15 cellular contexts compared by ENCODE assay signal in the genomic region with DNA sequence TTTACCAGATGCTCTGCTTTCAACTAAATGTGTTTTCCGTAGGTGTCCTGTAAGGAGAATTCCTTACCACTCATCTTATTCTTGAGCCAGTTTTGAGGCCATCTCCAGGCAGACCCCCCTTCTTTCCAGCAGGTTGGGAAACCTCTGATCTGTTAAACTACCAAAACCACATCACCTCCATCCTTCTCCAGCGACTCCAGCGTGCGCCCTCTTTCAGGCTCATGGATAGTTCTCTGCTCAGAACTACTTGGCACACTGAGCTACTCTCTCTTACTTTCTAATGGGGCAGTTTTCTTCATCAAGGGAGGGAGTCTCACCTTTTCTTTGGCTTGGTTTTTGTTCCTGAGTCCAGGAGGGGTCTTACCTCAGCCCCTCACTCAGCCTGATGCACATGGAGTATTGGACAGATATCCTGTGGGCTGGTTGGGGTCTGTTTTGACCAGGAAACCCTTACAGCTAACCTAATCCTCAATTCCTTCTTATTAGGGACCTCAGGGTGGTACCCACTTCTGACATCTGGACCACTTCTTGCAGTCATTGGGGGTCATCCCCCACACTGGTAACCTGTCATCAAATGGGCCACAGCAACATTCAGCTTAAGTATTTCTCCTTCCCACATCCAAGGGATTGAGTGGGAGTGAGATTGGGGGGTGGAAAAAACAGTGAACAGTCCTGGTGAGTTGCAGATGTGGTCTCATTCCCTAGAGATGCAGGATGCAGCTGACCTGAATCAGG. TPM values are rescaled to one million over a fixed set of nuclear protein-coding genes. Genes with fewer than 3 reads are reported as not detected.
DNase-seq lines count a peak whose midpoint lies in the region; ATAC-seq, FAIRE-seq and TF ChIP-seq lines count a peak whose summit lies in the region.
"Had no signal": no experiment of that assay in that cellular context is flagged by ENCODE, and none has a peak within 500 bp of the region (broad histone marks: within the 10 kb centered on the region; RNA-seq: fewer than 3 reads in every experiment).

No MANE protein-coding gene starts in this region.

- H3K4me3 ChIP-seq in HEK293 (ENCODE audit: low read depth, low read length), result no peak overlapping the region
- no peak overlapping the region for H3K4me3 ChIP-seq in K562
- H3K4me3 ChIP-seq in sigmoid colon, result no peak overlapping the region
- no peak overlapping the region for H3K4me3 ChIP-seq in transverse colon
- H3K4me3 ChIP-seq: BLaER1 treated with 17β-estradiol and CSF1 and Interleukin-3, amounts not matched to agents 10 nM and 100 nM; Peyer's patch had no signal

- BruUV-seq in K562 (replicated peaks; lab: Mats Ljungman, UMichigan), result no TSS peak

- FAIRE-seq in K562 (lab: Jason Lieb, UNC), result no peak
- FAIRE-seq: GM18507 had no signal

- peaks cover 21% of the 10 kb centered on the region for H3K4me1 ChIP-seq in HEK293 (ENCODE audit: control insufficient read depth, insufficient read depth, low read length)
- H3K4me1 ChIP-seq in K562 (replicated peaks in 1 of 2; ENCODE audit: control insufficient read depth in 2 of 2, insufficient read depth in 2 of 2, low read length in 2 of 2), result peaks cover 9 to 16% of the 10 kb centered on the region in 2 experiments; a peak in 4 of 5 replicates
- peaks cover 0 to 21% (median 14%) of the 10 kb centered on the region in 4 donors for H3K4me1 ChIP-seq in sigmoid colon
- peaks cover 0 to 18% (median 10%) of the 10 kb centered on the region in 4 donors for H3K4me1 ChIP-seq in transverse colon
- H3K4me1 ChIP-seq: Peyer's patch had no signal

- in situ Hi-C loops in K562 (cut with MboI) (no loop called here), transverse colon (cut with MboI; ENCODE audit: low pct_ligation_motif_present in 1 of 4, low pct_unique_long_range_greater_than_20kb in 1 of 4, low sequenced_read_pairs in 3 of 4) (loop anchor here in 3 of 4 donors (25.0 kb wide), 2 partner anchors 271 to 296 kb away; no protein-coding TSS in a partner anchor)

- TF ChIP-seq EP300 in K562 (IDR thresholded peaks at IDR 0.05; ENCODE audit: low read length) (no peak), sigmoid colon (IDR thresholded peaks at IDR 0.05) (no peak), transverse colon (IDR thresholded peaks at IDR 0.05; ENCODE audit: low read depth) (no peak)

- H3K79me2 ChIP-seq in K562 (ENCODE audit: control insufficient read depth, insufficient read depth, low read length), result no peaks in the 10 kb centered on the region; the same call in 2 of the 3 replicates

- intact Hi-C loops in K562 (cut with micrococcal nuclease) (no loop called here), sigmoid colon (cut with DNase I) (no loop called here), transverse colon (cut with DNase I; ENCODE audit: low total_unique reads) (no loop called here)

- H3K9me1 ChIP-seq in K562 (ENCODE audit: control insufficient read depth, insufficient read depth, low read length), result no peaks in the 10 kb centered on the region

- no peak for TF ChIP-seq CTCF in C4-2B (conservative IDR thresholded peaks at IDR 0.05)
- no peak for TF ChIP-seq CTCF in HEK293 (tag by site-specific recombination; IDR thresholded peaks at IDR 0.05)
- TF ChIP-seq CTCF in K562 (IDR thresholded peaks at IDR 0.05 in 2 of 3, conservative IDR thresholded peaks at IDR 0.05 in 1 of 3; ENCODE audit: insufficient read depth in 2 of 3, low read depth in 1 of 3, low read length in 3 of 3), result no peak
- TF ChIP-seq CTCF in sigmoid colon (IDR thresholded peaks at IDR 0.05), result no peak
- TF ChIP-seq CTCF in transverse colon (IDR thresholded peaks at IDR 0.05), result no peak

- CTCF ChIA-PET in HEK293 (lab: Yijun Ruan, JAX) (interaction anchor here (0.7 to 3.2 kb wide), 6 partner anchors 10 to 269 kb away, joined by 3 to 40 read pairs (median 4); no protein-coding TSS in a partner anchor), K562 (lab: Yijun Ruan, JAX; ENCODE audit: low intra/inter-chr PET ratio) (no interaction called here)

- H3K27me3 ChIP-seq in K562 (ENCODE audit: control insufficient read depth in 2 of 2, insufficient read depth in 2 of 2, low read length in 2 of 2), result no peaks in the 10 kb centered on the region
- H3K27me3 ChIP-seq in sigmoid colon, result no peaks in the 10 kb centered on the region
- H3K27me3 ChIP-seq in transverse colon, result no peaks in the 10 kb centered on the region
- H3K27me3 ChIP-seq: BLaER1 treated with 17β-estradiol and CSF1 and Interleukin-3, amounts not matched to agents 10 nM and 100 nM; Peyer's patch had no signal

- no peak overlapping the region for H3K9ac ChIP-seq in K562 (ENCODE audit: insufficient read depth in 1 of 2, low read depth in 2 of 2, low read length in 2 of 2)
- H3K9ac ChIP-seq: BLaER1 treated with 17β-estradiol and CSF1 and Interleukin-3, amounts not matched to agents 10 nM and 100 nM had no signal

- H3K4me2 ChIP-seq in K562 (ENCODE audit: insufficient read depth, low read length), result peak overlapping the region; percentile 18; the same call in 1 of the 2 replicates

- no peak overlapping the region for H2AFZ ChIP-seq in K562 (ENCODE audit: low read depth, low read length)

- peak overlapping the region; percentile 40 for H3K27ac ChIP-seq in C4-2B
- peak overlapping the region; percentile 16; the same call in 1 of the 2 replicates for H3K27ac ChIP-seq in HEK293 (ENCODE audit: extremely low read depth, low read depth, low read length)
- H3K27ac ChIP-seq in K562 (ENCODE audit: extremely low read depth, low read depth, low read length), result no peak overlapping the region
- peak overlapping the region in 3 of 4 donors; percentile 51 to 61 (median 51) for H3K27ac ChIP-seq in sigmoid colon
- peak overlapping the region in 1 of 4 donors; percentile 38 for H3K27ac ChIP-seq in transverse colon
- H3K27ac ChIP-seq: BLaER1 treated with 17β-estradiol and CSF1 and Interleukin-3, amounts not matched to agents 10 nM and 100 nM; Peyer's patch had no signal

- TF ChIP-seq POLR2A in K562 (conservative IDR thresholded peaks at IDR 0.05) (no peak), sigmoid colon (IDR thresholded peaks at IDR 0.05) (no peak), transverse colon (IDR thresholded peaks at IDR 0.05) (no peak)

- H3K36me3 ChIP-seq in HEK293 (ENCODE audit: control insufficient read depth in 2 of 2, insufficient read depth in 1 of 2, low read length in 2 of 2) (no peaks in the 10 kb centered on the region), K562 (ENCODE audit: control insufficient read depth, insufficient read depth, low read length) (no peaks in the 10 kb centered on the region), sigmoid colon (no peaks in the 10 kb centered on the region), transverse colon (no peaks in the 10 kb centered on the region)
- H3K36me3 ChIP-seq: BLaER1 treated with 17β-estradiol and CSF1 and Interleukin-3, amounts not matched to agents 10 nM and 100 nM; Peyer's patch had no signal

- no peaks in the 10 kb centered on the region for H4K20me1 ChIP-seq in K562 (replicated peaks; ENCODE audit: control insufficient read depth, insufficient read depth, low read length)
- H4K20me1 ChIP-seq: BLaER1 treated with 17β-estradiol and CSF1 and Interleukin-3, amounts not matched to agents 10 nM and 100 nM had no signal

- POLR2A ChIA-PET in HEK293 (lab: Yijun Ruan, JAX) (interaction anchor here (0.8 to 1.7 kb wide), 3 partner anchors 10 to 52 kb away, joined by 3 to 5 read pairs (median 3); no protein-coding TSS in a partner anchor), K562 (lab: Yijun Ruan, JAX) (interaction anchor here (0.6 to 1.0 kb wide), 2 partner anchors 9 kb away, joined by 4 to 5 read pairs; no protein-coding TSS in a partner anchor)

- H3K9me3 ChIP-seq in HEK293 (ENCODE audit: control insufficient read depth, insufficient read depth, low read depth, low read length) (no peaks in the 10 kb centered on the region), K562 (replicated peaks; ENCODE audit: control insufficient read depth, insufficient read depth, low read depth, low read length) (no peaks in the 10 kb centered on the region; the same call in 1 of the 2 replicates), sigmoid colon (no peaks in the 10 kb centered on the region), transverse colon (no peaks in the 10 kb centered on the region)

- TF ChIP-seq RAD21 in K562 (CRISPR knock-in tag; conservative IDR thresholded peaks at IDR 0.05 in 1 of 2, IDR thresholded peaks at IDR 0.05 in 1 of 2), result no peak

- ATAC-seq in K562 (no peak), GM19395 (IDR thresholded peaks at IDR 0.05; ENCODE audit: unreplicated experiment) (no peak), HG03565 (IDR thresholded peaks at IDR 0.05; ENCODE audit: unreplicated experiment) (no peak)
- ATAC-seq: CD8-positive, alpha-beta T cell had no signal

- DNase-seq in K562 (ENCODE audit: extremely low read depth in 1 of 4, low spot score in 3 of 4) (no peak), sigmoid colon (no peak), transverse colon (no peak)
- no peak for DNase-seq in activated CD8-positive, alpha-beta memory T cell treated with anti-CD3 and anti-CD28 coated beads, Interleukin-2, amount 50 U/mL, for 48 hours
- DNase-seq: ACHN; CD8-positive, alpha-beta T cell; KG1; NCI-H146 had no signal

- WGBS in K562 (ENCODE audit: insufficient coverage, low coverage, missing lambda C conversion rate), result 13% methylated on average over 4 of the region's 4 CpGs
- 92 to 97% methylated on average over 4 of the region's 4 CpGs for WGBS in sigmoid colon, 2 donors
- 92 to 96% methylated on average over 4 of the region's 4 CpGs for WGBS in transverse colon (ENCODE audit: low coverage in 1 of 2), 2 donors

TF ChIP-seq in HEK293, 187 proteins besides CTCF, POLR2A, EP300 and RAD21 (continues in another document):
- peak; percentile 72 for TF ChIP-seq ZFHX2 (tag by site-specific recombination; conservative IDR thresholded peaks at IDR 0.05)

RNA-seq across cellular contexts. Expression of a gene that starts 5.2 kb away (rescaled TPM):
- total RNA-seq in K562 (2011; cell fraction: chromatin; rRNA removed; ENCODE audit: low replicate concordance), result 30.5 and 40.0 TPM in 2 replicates
- total RNA-seq in K562 (2011; cell fraction: nucleolus; rRNA removed), result 19.0 and 24.3 TPM in 2 replicates
- 27.1 and 32.4 TPM in 2 replicates for total RNA-seq in K562 (2011; cell fraction: nucleoplasm; rRNA removed)
- 64.4 and 73.6 TPM in 2 replicates for total RNA-seq in K562 (2014; rRNA removed)
- total RNA-seq in K562 (2014; rRNA removed; fragmentation: Illumina TruSeq; extraction: Trizol), result 57.9 and 68.7 TPM in 2 replicates
- 73.2 and 73.4 TPM in 2 replicates for total RNA-seq in K562 (2015; rRNA removed; fragmentation: Illumina TruSeq; extraction: Trizol)
- total RNA-seq in K562 (2021), result 59.4 and 62.9 TPM in 2 replicates
- 45.5 and 47.2 TPM in 2 replicates for polyA plus RNA-seq in K562 (2011; rRNA removed)
- polyA plus RNA-seq in K562 (2011; cell fraction: cytosol; rRNA removed), result 41.7 and 41.9 TPM in 2 replicates
- 62.7 and 78.6 TPM in 2 replicates for polyA plus RNA-seq in K562 (2011; cell fraction: nucleus; rRNA removed)
- polyA plus RNA-seq in K562 (2012), result 66.3 and 109 TPM in 2 replicates
- 89.3 and 90.9 TPM in 2 replicates for polyA plus RNA-seq in K562 (2014; fragmentation: Illumina TruSeq; extraction: Trizol)
- 1 to 10 TPM; 2.9 to 5.4 TPM for polyA plus RNA-seq in K562 (2014; fragmentation: Nextera tagmentation; extraction: Ambion mirVana)
- polyA plus RNA-seq in K562 (2014; rRNA removed), result 96.8 and 107 TPM in 2 replicates
- polyA minus RNA-seq in K562 (2011; rRNA and poly(A)+ RNA removed), result 27.5 and 28.1 TPM in 2 replicates
- polyA minus RNA-seq in K562 (2011; cell fraction: cytosol; rRNA and poly(A)+ RNA removed), result 10.2 and 10.5 TPM in 2 replicates
- polyA minus RNA-seq in K562 (2011; cell fraction: nucleus; rRNA and poly(A)+ RNA removed), result 15.2 and 21.5 TPM in 2 replicates
- not detected for total RNA-seq in sigmoid colon
- under 1 TPM in 1 of 3 donors, not detected in 2; 0.54 TPM for polyA plus RNA-seq in sigmoid colon
- not detected for total RNA-seq in transverse colon
- total RNA-seq: CD8-positive, alpha-beta T cell; Peyer's patch had no signal

Comparison
In these comparisons a context has a peak if more than half of its experiments do, and no peak if none do; other contexts are left out.
1. RNA of a gene that starts 5.2 kb away (total RNA-seq): 19.0 to 73.6 TPM in K562; not detected in transverse colon and not detected in sigmoid colon; every median in the first group is over 10 times any median in the second.